Comparison of ENCODE assay signal across 1 cellular context in the genomic region with DNA sequence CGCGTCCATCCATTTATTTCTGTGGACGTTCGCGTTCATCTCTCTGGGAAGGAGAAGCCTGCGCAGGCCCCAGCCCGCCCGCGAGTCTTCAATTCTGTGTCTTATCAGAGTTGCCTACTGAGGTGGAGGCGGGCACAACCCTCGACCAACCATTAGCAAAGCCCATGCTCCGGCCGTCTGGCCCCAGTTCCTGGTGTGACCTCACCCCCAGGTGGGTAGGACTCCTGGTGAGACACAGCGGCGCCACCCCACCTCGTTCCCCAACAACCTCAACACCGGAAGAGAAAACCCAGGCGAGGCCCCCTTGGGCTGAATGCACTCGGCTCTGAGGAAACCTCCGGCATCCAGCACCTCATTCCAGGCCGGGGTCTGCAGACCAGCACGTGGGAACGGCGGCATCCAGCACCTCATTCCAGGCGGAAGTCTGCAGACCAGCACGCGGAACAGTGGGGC.
TF ChIP-seq lines count a peak whose summit lies in the region.

No MANE protein-coding gene starts in this region.

TF ChIP-seq in H1, 55 proteins besides CTCF, POLR2A, EP300 and RAD21:
- TF ChIP-seq SIN3A (conservative IDR thresholded peaks at IDR 0.05 in 1 of 2, IDR thresholded peaks at IDR 0.05 in 1 of 2; ENCODE audit: low read depth in 1 of 2, low read length in 2 of 2) (no peak), ZNF274 (IDR thresholded peaks at IDR 0.05; ENCODE audit: borderline replicate concordance, extremely low read depth, low read length) (no peak), SIRT6 (IDR thresholded peaks at IDR 0.05; ENCODE audit: low read length) (no peak), MAX (IDR thresholded peaks at IDR 0.05) (no peak), NRF1 (IDR thresholded peaks at IDR 0.05; ENCODE audit: low read depth, low read length) (no peak), RFX5 (IDR thresholded peaks at IDR 0.05; ENCODE audit: borderline replicate concordance, low read depth, low read length) (no peak), KDM4A (IDR thresholded peaks at IDR 0.05; ENCODE audit: low read depth, low read length, severe bottlenecking) (no peak), MAFK (IDR thresholded peaks at IDR 0.05; ENCODE audit: low read depth, low read length) (no peak), TCF12 (IDR thresholded peaks at IDR 0.05; ENCODE audit: low read depth, low read length) (no peak), USF2 (IDR thresholded peaks at IDR 0.05; ENCODE audit: low read length) (no peak), BACH1 (IDR thresholded peaks at IDR 0.05; ENCODE audit: low read length) (no peak), GTF2F1 (IDR thresholded peaks at IDR 0.05; ENCODE audit: borderline replicate concordance, low read depth, low read length) (no peak), SIX5 (IDR thresholded peaks at IDR 0.05; ENCODE audit: low read depth, low read length) (no peak), TBP (IDR thresholded peaks at IDR 0.05; ENCODE audit: low read depth, low read length) (no peak), TAF1 (IDR thresholded peaks at IDR 0.05; ENCODE audit: low read depth, low read length) (no peak), JUN (IDR thresholded peaks at IDR 0.05; ENCODE audit: low read depth, low read length) (no peak), TAF7 (optimal IDR thresholded peaks at IDR 0.05; ENCODE audit: borderline replicate concordance, low read depth, low read length) (no peak), GABPA (IDR thresholded peaks at IDR 0.05; ENCODE audit: borderline replicate concordance, insufficient read depth, low read length) (no peak)
- TF ChIP-seq, protein P1, sequence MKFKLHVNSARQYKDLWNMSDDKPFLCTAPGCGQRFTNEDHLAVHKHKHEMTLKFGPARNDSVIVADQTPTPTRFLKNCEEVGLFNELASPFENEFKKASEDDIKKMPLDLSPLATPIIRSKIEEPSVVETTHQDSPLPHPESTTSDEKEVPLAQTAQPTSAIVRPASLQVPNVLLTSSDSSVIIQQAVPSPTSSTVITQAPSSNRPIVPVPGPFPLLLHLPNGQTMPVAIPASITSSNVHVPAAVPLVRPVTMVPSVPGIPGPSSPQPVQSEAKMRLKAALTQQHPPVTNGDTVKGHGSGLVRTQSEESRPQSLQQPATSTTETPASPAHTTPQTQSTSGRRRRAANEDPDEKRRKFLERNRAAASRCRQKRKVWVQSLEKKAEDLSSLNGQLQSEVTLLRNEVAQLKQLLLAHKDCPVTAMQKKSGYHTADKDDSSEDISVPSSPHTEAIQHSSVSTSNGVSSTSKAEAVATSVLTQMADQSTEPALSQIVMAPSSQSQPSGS (IDR thresholded peaks at IDR 0.05; ENCODE audit: low read length): no peak
- TF ChIP-seq, protein P2, sequence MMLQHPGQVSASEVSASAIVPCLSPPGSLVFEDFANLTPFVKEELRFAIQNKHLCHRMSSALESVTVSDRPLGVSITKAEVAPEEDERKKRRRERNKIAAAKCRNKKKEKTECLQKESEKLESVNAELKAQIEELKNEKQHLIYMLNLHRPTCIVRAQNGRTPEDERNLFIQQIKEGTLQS (IDR thresholded peaks at IDR 0.05; ENCODE audit: insufficient read depth, low read depth, low read length): no peak
TF ChIP-seq in H1: peak in this region for 0.
